17 cellular contexts compared by ENCODE assay signal in the genomic region with DNA sequence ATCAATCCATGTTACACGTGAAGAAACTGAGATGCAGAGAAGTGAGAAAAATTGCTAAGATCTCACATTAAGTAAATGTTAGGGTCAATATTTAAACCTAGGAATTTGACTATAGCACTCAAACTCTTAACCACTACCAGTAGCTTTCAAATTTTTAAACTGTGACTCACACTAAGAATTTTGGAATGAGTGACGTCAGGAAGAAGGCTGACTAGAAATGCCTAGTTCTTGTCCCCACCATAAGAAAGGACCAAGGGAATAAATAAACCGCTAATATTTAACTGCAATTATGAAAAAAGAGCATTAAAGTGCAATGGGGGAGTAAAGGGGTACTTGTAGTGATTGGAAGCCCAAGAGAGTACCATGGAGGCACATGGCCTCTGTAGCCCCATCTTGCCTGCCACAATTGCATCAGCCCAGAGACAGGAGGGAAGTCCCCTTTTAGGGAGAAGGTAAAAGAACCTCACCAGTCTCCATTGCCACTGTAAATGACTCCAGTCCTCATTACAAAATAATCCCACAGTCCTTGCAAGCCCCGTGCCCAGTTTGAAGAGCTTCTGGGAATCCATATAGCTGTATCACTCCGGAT. TPM values are rescaled to one million over a fixed set of nuclear protein-coding genes. Genes with fewer than 3 reads are reported as not detected.
DNase-seq lines count a peak whose midpoint lies in the region; ATAC-seq, FAIRE-seq and TF ChIP-seq lines count a peak whose summit lies in the region.
"Had no signal": no experiment of that assay in that cellular context is flagged by ENCODE, and none has a peak within 500 bp of the region (broad histone marks: within the 10 kb centered on the region; RNA-seq: fewer than 3 reads in every experiment).

No MANE protein-coding gene starts in this region.

- H3K9me3 Mint-ChIP-seq in astrocyte (ENCODE audit: unreplicated experiment) = peaks cover 17% of the 10 kb centered on the region

- in situ Hi-C loops in GM23248 (cut with MboI) = no loop called here

- 0 out of 2 replicates have a peak overlapping the region, but pooled peaks have one; percentile 19 for H2AFZ ChIP-seq in GM23248
- H2AFZ ChIP-seq in astrocyte (ENCODE audit: low read depth, low read length) = peak overlapping the region; percentile 29
- H2AFZ ChIP-seq: parathyroid adenoma had no signal

- TF ChIP-seq POLR2A in A549 (IDR thresholded peaks at IDR 0.05; ENCODE audit: low read length) = no peak

- TF ChIP-seq CTCF in A549 (IDR thresholded peaks at IDR 0.05) = no peak
- TF ChIP-seq CTCF in astrocyte (IDR thresholded peaks at IDR 0.05; ENCODE audit: insufficient read depth, low read depth, low read length) = no peak

- H3K27ac Mint-ChIP-seq in astrocyte (ENCODE audit: unreplicated experiment) = peak overlapping the region; percentile 96
- H3K27ac Mint-ChIP-seq: activated CD4-positive, alpha-beta T cell treated with anti-CD3 and anti-CD28 coated beads, Interleukin-2, amount 10 ng/mL, durations not matched to agents 7 days and 5 days; activated T-helper 1 cell treated with anti-CD3 and anti-CD28 coated beads, Interleukin-12 subunit alpha, Interleukin-12 subunit beta, Interleukin-2, Interleukin-4 antibody, amounts not matched to agents 30 ng/mL and 10 ng/mL and 1 ng/mL, durations not matched to agents 14 hours and 24 hours and 36 hours had no signal

- H3K27ac ChIP-seq in A549 (peak overlapping the region; percentile 77 to 88), GM23248 (peak overlapping the region; percentile 63), astrocyte (ENCODE audit: low read depth, low read length) (peak overlapping the region; percentile 39)
- H3K27ac ChIP-seq: parathyroid adenoma, transverse colon had no signal

- no peaks in the 10 kb centered on the region for H3K9me2 ChIP-seq in GM23248 (ENCODE audit: insufficient read depth)

- H3K79me2 ChIP-seq in GM23248 (ENCODE audit: insufficient read depth) = peaks cover 9% of the 10 kb centered on the region
- H3K79me2 ChIP-seq in astrocyte (ENCODE audit: insufficient read depth, low read length) = peaks cover 9% of the 10 kb centered on the region

- ATAC-seq in A549 (no peak), HG03439 (IDR thresholded peaks at IDR 0.05; ENCODE audit: unreplicated experiment) (no peak), GM18520 (IDR thresholded peaks at IDR 0.05; ENCODE audit: unreplicated experiment) (no peak)

- H3K4me3 Mint-ChIP-seq in astrocyte (ENCODE audit: unreplicated experiment) = no peak overlapping the region
- H3K4me3 Mint-ChIP-seq: activated CD4-positive, alpha-beta T cell treated with anti-CD3 and anti-CD28 coated beads, Interleukin-2, amount 10 ng/mL, durations not matched to agents 7 days and 5 days; activated T-helper 1 cell treated with anti-CD3 and anti-CD28 coated beads, Interleukin-12 subunit alpha, Interleukin-12 subunit beta, Interleukin-2, Interleukin-4 antibody, amounts not matched to agents 30 ng/mL and 10 ng/mL and 1 ng/mL, durations not matched to agents 14 hours and 24 hours and 36 hours had no signal

- H3K4me1 ChIP-seq in A549 = peaks cover 38% of the 10 kb centered on the region
- peaks cover 30% of the 10 kb centered on the region for H3K4me1 ChIP-seq in GM23248 (ENCODE audit: insufficient read depth)
- peaks cover 14% of the 10 kb centered on the region for H3K4me1 ChIP-seq in astrocyte (ENCODE audit: insufficient read depth, low read length)

- H3K27me3 ChIP-seq in GM23248 (replicated peaks; ENCODE audit: insufficient read depth) = no peaks in the 10 kb centered on the region
- H3K27me3 ChIP-seq in astrocyte (ENCODE audit: insufficient read depth, low read length) = no peaks in the 10 kb centered on the region
- H3K27me3 ChIP-seq: transverse colon had no signal

- no peaks in the 10 kb centered on the region for H3K27me3 Mint-ChIP-seq in astrocyte (ENCODE audit: low read depth, unreplicated experiment)
- H3K27me3 Mint-ChIP-seq: activated CD4-positive, alpha-beta T cell treated with anti-CD3 and anti-CD28 coated beads, Interleukin-2, amount 10 ng/mL, durations not matched to agents 7 days and 5 days had no signal

- H3K4me2 ChIP-seq in A549 = peak overlapping the region; percentile 50
- peak overlapping the region; percentile 26 for H3K4me2 ChIP-seq in GM23248 (ENCODE audit: unreplicated experiment)
- H3K4me2 ChIP-seq in astrocyte (ENCODE audit: low read length) = peak overlapping the region; percentile 27

- no peak overlapping the region for H3K4me3 ChIP-seq in A549
- H3K4me3 ChIP-seq in GM23248 = 0 out of 2 replicates have a peak overlapping the region, but pooled peaks have one; percentile 32
- H3K4me3 ChIP-seq in astrocyte (ENCODE audit: insufficient read depth, low read depth, low read length) = no peak overlapping the region
- H3K4me3 ChIP-seq: transverse colon had no signal

- CTCF ChIA-PET in A549 (lab: Yijun Ruan, JAX) = interaction anchor here (1.6 to 27.7 kb wide), 6 partner anchors 8 to 49 kb away, joined by 5 to 486 read pairs (median 18); no protein-coding TSS in a partner anchor

- no peak; a peak in 1 of 5 replicates for TF ChIP-seq EP300 in A549 (IDR thresholded peaks at IDR 0.05)

- H3K9me3 ChIP-seq in A549 (peaks cover 44% of the 10 kb centered on the region), GM23248 (ENCODE audit: low read depth) (peaks cover 3% of the 10 kb centered on the region), astrocyte (ENCODE audit: insufficient read depth, low read depth, low read length) (peaks cover 4% of the 10 kb centered on the region)

- H4K20me1 ChIP-seq in GM23248 (ENCODE audit: insufficient read depth) (no peaks in the 10 kb centered on the region), astrocyte (ENCODE audit: insufficient read depth, low read length) (no peaks in the 10 kb centered on the region)

- H3K9ac ChIP-seq in GM23248 (no peak overlapping the region), astrocyte (ENCODE audit: low read length) (no peak overlapping the region)
- H3K9ac ChIP-seq: parathyroid adenoma had no signal

- H3K4me1 Mint-ChIP-seq in astrocyte (ENCODE audit: low read depth, unreplicated experiment) = peaks cover 20% of the 10 kb centered on the region

- POLR2A ChIA-PET in A549 (lab: Yijun Ruan, JAX) = no interaction called here

- TF ChIP-seq RAD21 in A549 (conservative IDR thresholded peaks at IDR 0.05 in 1 of 2, IDR thresholded peaks at IDR 0.05 in 1 of 2) = no peak

- H3K36me3 Mint-ChIP-seq in astrocyte (ENCODE audit: low read depth, unreplicated experiment) = peaks cover 2% of the 10 kb centered on the region

- H3K36me3 ChIP-seq in GM23248 (ENCODE audit: low read depth) = no peaks in the 10 kb centered on the region
- H3K36me3 ChIP-seq in astrocyte (ENCODE audit: insufficient read depth, low read length) = no peaks in the 10 kb centered on the region
- H3K36me3 ChIP-seq: transverse colon had no signal

- WGBS in A549 (ENCODE audit: missing lambda C conversion rate) = 30% methylated on average over 5 of the region's 5 CpGs
- WGBS in GM23248 (ENCODE audit: low coverage in 1 of 2, low lambda C conversion rate in 2 of 2, missing lambda C conversion rate in 2 of 2), 2 experiments = 57 to 63% methylated on average over 5 of the region's 5 CpGs

- peak; percentile 62 to 70 for DNase-seq in A549 (ENCODE audit: low read depth in 1 of 2, low spot score in 1 of 2)
- peak; percentile 84 for DNase-seq in GM23248
- peak; percentile 85 for DNase-seq in astrocyte (ENCODE audit: low read depth)
- DNase-seq in glomerular visceral epithelial cell (ENCODE audit: extremely low spot score) = peak; percentile 78
- DNase-seq in GM19239 (ENCODE audit: insufficient read length, low spot score) = no peak
- DNase-seq in activated CD4-positive, alpha-beta T cell treated with anti-CD3 and anti-CD28 coated beads, Interleukin-2, amount 50 U/mL, for 1 hour = no peak
- DNase-seq: activated CD4-positive, alpha-beta T cell treated with anti-CD3 and anti-CD28 coated beads, Interleukin-2, amount 10 ng/mL, durations not matched to agents 7 days and 5 days; AML-193; aorta; DMS79 treated with DMSO at 0.1 percent for 48 hours; NCI-H1048; transverse colon had no signal

- H3F3A ChIP-seq in GM23248 (ENCODE audit: insufficient read depth) = peaks cover 20% of the 10 kb centered on the region

- no peak for FAIRE-seq in A549 (lab: Jason Lieb, UNC)
- FAIRE-seq in astrocyte (lab: Jason Lieb, UNC) = no peak
- no peak for FAIRE-seq in GM19239 (lab: Jason Lieb, UNC)

TF ChIP-seq in A549, 52 proteins besides CTCF, POLR2A, EP300 and RAD21 (continues in another document):
- TF ChIP-seq, protein P1, sequence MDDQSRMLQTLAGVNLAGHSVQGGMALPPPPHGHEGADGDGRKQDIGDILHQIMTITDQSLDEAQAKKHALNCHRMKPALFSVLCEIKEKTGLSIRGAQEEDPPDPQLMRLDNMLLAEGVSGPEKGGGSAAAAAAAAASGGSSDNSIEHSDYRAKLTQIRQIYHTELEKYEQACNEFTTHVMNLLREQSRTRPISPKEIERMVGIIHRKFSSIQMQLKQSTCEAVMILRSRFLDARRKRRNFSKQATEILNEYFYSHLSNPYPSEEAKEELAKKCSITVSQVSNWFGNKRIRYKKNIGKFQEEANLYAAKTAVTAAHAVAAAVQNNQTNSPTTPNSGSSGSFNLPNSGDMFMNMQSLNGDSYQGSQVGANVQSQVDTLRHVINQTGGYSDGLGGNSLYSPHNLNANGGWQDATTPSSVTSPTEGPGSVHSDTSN (IDR thresholded peaks at IDR 0.05) = no peak
- TF ChIP-seq, protein P2, sequence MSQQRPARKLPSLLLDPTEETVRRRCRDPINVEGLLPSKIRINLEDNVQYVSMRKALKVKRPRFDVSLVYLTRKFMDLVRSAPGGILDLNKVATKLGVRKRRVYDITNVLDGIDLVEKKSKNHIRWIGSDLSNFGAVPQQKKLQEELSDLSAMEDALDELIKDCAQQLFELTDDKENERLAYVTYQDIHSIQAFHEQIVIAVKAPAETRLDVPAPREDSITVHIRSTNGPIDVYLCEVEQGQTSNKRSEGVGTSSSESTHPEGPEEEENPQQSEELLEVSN (IDR thresholded peaks at IDR 0.05; ENCODE audit: borderline replicate concordance, low read depth) = no peak
- TF ChIP-seq, protein P3, sequence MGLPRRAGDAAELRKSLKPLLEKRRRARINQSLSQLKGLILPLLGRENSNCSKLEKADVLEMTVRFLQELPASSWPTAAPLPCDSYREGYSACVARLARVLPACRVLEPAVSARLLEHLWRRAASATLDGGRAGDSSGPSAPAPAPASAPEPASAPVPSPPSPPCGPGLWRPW (IDR thresholded peaks at IDR 0.05) = no peak
- no peak for TF ChIP-seq EHMT2 (IDR thresholded peaks at IDR 0.05; ENCODE audit: low read depth)
- TF ChIP-seq ZC3H11A (IDR thresholded peaks at IDR 0.05) = no peak
- TF ChIP-seq ESRRA (IDR thresholded peaks at IDR 0.05; ENCODE audit: borderline replicate concordance, low read length) = no peak
- no peak for TF ChIP-seq FOXS1 (CRISPR knock-in tag; IDR thresholded peaks at IDR 0.05)

RNA-seq across cellular contexts. Expression of a gene that starts 3.5 kb away (rescaled TPM):
- polyA plus RNA-seq in A549 (2011; rRNA removed) = 1,636 and 1,761 TPM in 2 replicates
- 1,617 and 1,738 TPM in 2 replicates for polyA plus RNA-seq in A549 (2012; cell fraction: cytosol; rRNA removed)
- polyA plus RNA-seq in A549 (2012; cell fraction: nucleus; rRNA removed) = 1,542 and 1,798 TPM in 2 replicates
- 4,339 to 6,918 TPM (median 6,205 TPM) in 3 replicates for polyA plus RNA-seq in A549 (2017; fragmentation: RNase III; extraction: RNeasy Plus Mini Kit Qiagen cat#74134 plus additional on column Dnase treatment)
- polyA minus RNA-seq in A549 (2011; rRNA and poly(A)+ RNA removed) = 620 and 678 TPM in 2 replicates
- 55.1 and 61.0 TPM in 2 replicates for total RNA-seq in GM23248 (2014; rRNA removed; shearing (Covaris generic))
- 164 and 176 TPM in 2 replicates for polyA plus RNA-seq in GM23248 (2016; fragmentation: Nextera tagmentation; extraction: Ambion mirVana)
- 88.9 and 114 TPM in 2 replicates for total RNA-seq in astrocyte
- total RNA-seq: HT-29 had no signal

Comparison
In these comparisons a context has a peak if more than half of its experiments do, and no peak if none do; other contexts are left out.
1. DNase-seq: peak in A549 (2 of 2), GM23248 (single experiment), astrocyte (single experiment) and glomerular visceral epithelial cell (single experiment); none in GM19239 (single experiment) and activated CD4-positive, alpha-beta T cell treated with anti-CD3 and anti-CD28 coated beads, Interleukin-2, amount 50 U/mL, for 1 hour (single experiment).
2. Peak in every context shown above with its lines, with median percentiles within 50 percentile points of each other: H3K27ac ChIP-seq and H3K4me2 ChIP-seq.